Comparison of ENCODE assay signal across 16 cellular contexts in genomic region chr5:78419396-78419795, GRCh38.
"Had no signal": no experiment of that assay in that cellular context is flagged by ENCODE, and none has a peak within 500 bp of the region (broad histone marks: within the 10 kb centered on the region; RNA-seq: fewer than 3 reads in every experiment).

No MANE protein-coding gene starts in this region.

- H2AFZ ChIP-seq: neural progenitor cell had no signal

- H3K27ac ChIP-seq: ascending aorta, neural progenitor cell, spleen, thoracic aorta had no signal

- H3K9me3 Mint-ChIP-seq: activated naive CD4-positive, alpha-beta T cell treated with anti-CD3 and anti-CD28 coated beads for 36 hours; activated naive CD8-positive, alpha-beta T cell treated with anti-CD3 and anti-CD28 coated beads, Interleukin-2, amount 50 U/mL, for 24 hours; endodermal cell; neural progenitor cell had no signal

- H3K27me3 ChIP-seq: ascending aorta, neural progenitor cell, spleen had no signal

- H3K4me1 Mint-ChIP-seq: neural progenitor cell had no signal

- H3K9ac ChIP-seq: neural progenitor cell had no signal

- H3K4me3 ChIP-seq: ascending aorta, neural progenitor cell, spleen, thoracic aorta had no signal

- H3K9me3 ChIP-seq: ascending aorta, spleen, thoracic aorta had no signal

- DNase-seq: activated CD4-positive, alpha-beta T cell treated with anti-CD3 and anti-CD28 coated beads, Interleukin-2, amount 50 U/mL, for 1 hour; activated naive CD4-positive, alpha-beta T cell treated with anti-CD3 and anti-CD28 coated beads for 36 hours; activated naive CD8-positive, alpha-beta T cell treated with anti-CD3 and anti-CD28 coated beads, Interleukin-2, amount 50 U/mL, for 24 hours; endodermal cell; erythroblast; hippocampal formation; mammary epithelial cell; spleen; T-helper 9 cell had no signal

- H3K4me1 ChIP-seq: ascending aorta, neural progenitor cell, spleen had no signal

- H3K27ac Mint-ChIP-seq: activated naive CD4-positive, alpha-beta T cell treated with anti-CD3 and anti-CD28 coated beads for 36 hours; activated naive CD8-positive, alpha-beta T cell treated with anti-CD3 and anti-CD28 coated beads, Interleukin-2, amount 50 U/mL, for 24 hours; endodermal cell; neural progenitor cell had no signal

- H3K4me3 Mint-ChIP-seq: activated naive CD4-positive, alpha-beta T cell treated with anti-CD3 and anti-CD28 coated beads for 36 hours; activated naive CD8-positive, alpha-beta T cell treated with anti-CD3 and anti-CD28 coated beads, Interleukin-2, amount 50 U/mL, for 24 hours; endodermal cell; neural progenitor cell had no signal

- FAIRE-seq: bronchial epithelial cell, keratinocyte had no signal

- H3K4me2 ChIP-seq: neural progenitor cell had no signal

- H3K27me3 Mint-ChIP-seq: activated naive CD8-positive, alpha-beta T cell treated with anti-CD3 and anti-CD28 coated beads, Interleukin-2, amount 50 U/mL, for 24 hours had no signal

- ATAC-seq: activated naive CD8-positive, alpha-beta T cell treated with anti-CD3 and anti-CD28 coated beads, Interleukin-2, amount 50 U/mL, for 24 hours; left lobe of liver; sciatic nerve had no signal
